8 cellular contexts compared by ENCODE assay signal in genomic region chr12:16349132-16349463, GRCh38. TPM values are rescaled to one million over a fixed set of nuclear protein-coding genes. Genes with fewer than 3 reads are reported as not detected.
DNase-seq lines count a peak whose midpoint lies in the region; ATAC-seq and TF ChIP-seq lines count a peak whose summit lies in the region.
"Had no signal": no experiment of that assay in that cellular context is flagged by ENCODE, and none has a peak within 500 bp of the region (broad histone marks: within the 10 kb centered on the region; RNA-seq: fewer than 3 reads in every experiment).

No MANE protein-coding gene starts in this region.

- no peaks in the 10 kb centered on the region for H3K36me3 ChIP-seq in esophagus (ENCODE audit: control insufficient read depth in 2 of 2, insufficient read depth in 2 of 2, low read length in 1 of 2)

- 31 to 45% methylated on average over 3 of the region's 3 CpGs for WGBS in esophagus, 2 donors

- H3K9me3 ChIP-seq in esophagus (ENCODE audit: control insufficient read depth in 2 of 2, insufficient read depth in 1 of 2, low read depth in 1 of 2, low read length in 1 of 2), result no peaks in the 10 kb centered on the region

- peaks cover 32% of the 10 kb centered on the region for H3K36me3 Mint-ChIP-seq in nephron progenitor cell (ENCODE audit: low read depth)

- H3K27ac Mint-ChIP-seq in nephron progenitor cell, result peak overlapping the region; percentile 11
- H3K27ac Mint-ChIP-seq: activated B cell treated with CpG ODN at 0.5 μM for 24 hours had no signal

- H3K27me3 ChIP-seq in esophagus (ENCODE audit: control insufficient read depth in 1 of 2, insufficient read depth in 2 of 2, low read length in 2 of 2), result no peaks in the 10 kb centered on the region

- peak; percentile 38 for ATAC-seq in GM21825 (IDR thresholded peaks at IDR 0.05; ENCODE audit: unreplicated experiment)

- DNase-seq in NOMO-1 treated with DMSO at 0.1 percent for 48 hours (lab: John Stamatoyannopoulos, UW; ENCODE audit: unreplicated experiment) (peak; percentile 86), nephron progenitor cell (no peak), NCI-H1694 treated with DMSO at 0.1 percent for 48 hours (lab: John Stamatoyannopoulos, UW) (no peak), SW480 (ENCODE audit: low spot score) (no peak), activated gamma-delta T cell (lab: John Stamatoyannopoulos, UW) (no peak)
- DNase-seq: activated B cell treated with CpG ODN at 0.5 μM for 24 hours had no signal

- no peak for TF ChIP-seq CTCF in nephron progenitor cell (IDR thresholded peaks at IDR 0.05)

- peak overlapping the region; percentile 24 to 70 for H3K27ac ChIP-seq in esophagus (ENCODE audit: low read depth in 2 of 2, low read length in 1 of 2)

- H3K9me3 Mint-ChIP-seq in nephron progenitor cell, result no peaks in the 10 kb centered on the region
- H3K9me3 Mint-ChIP-seq: activated B cell treated with CpG ODN at 0.5 μM for 24 hours had no signal

- H3K4me1 Mint-ChIP-seq in nephron progenitor cell, result peaks cover 46% of the 10 kb centered on the region

- peak overlapping the region; percentile 88 for H3K4me3 Mint-ChIP-seq in nephron progenitor cell
- H3K4me3 Mint-ChIP-seq: activated B cell treated with CpG ODN at 0.5 μM for 24 hours had no signal

- H3K27me3 Mint-ChIP-seq in nephron progenitor cell (ENCODE audit: low read depth, poor library complexity), result no peaks in the 10 kb centered on the region

- no peaks in the 10 kb centered on the region for H3K4me1 ChIP-seq in esophagus (ENCODE audit: control insufficient read depth in 2 of 2, insufficient read depth in 2 of 2, low read length in 1 of 2)

- peak overlapping the region in 1 of 2 donors; percentile 66 for H3K4me3 ChIP-seq in esophagus (ENCODE audit: low read depth in 1 of 2, low read length in 2 of 2)

RNA-seq across cellular contexts. Expression of gene MGST1, which starts 1.7 kb away (rescaled TPM):
- 100 to 1,000 TPM in 1 of 2 donors, 10 to 100 TPM in 1; 69.9 to 139 TPM for polyA plus RNA-seq in esophagus
